In genomic region chr3:63880653-63881052, GRCh38 we compare ENCODE assay signal across 38 cellular contexts. TPM values are rescaled to one million over a fixed set of nuclear protein-coding genes. Genes with fewer than 3 reads are reported as not detected.
"Had no signal": no experiment of that assay in that cellular context is flagged by ENCODE, and none has a peak within 500 bp of the region (broad histone marks: within the 10 kb centered on the region; RNA-seq: fewer than 3 reads in every experiment).

No MANE protein-coding gene starts in this region.

- H3K4me3 Mint-ChIP-seq: activated T-helper 1 cell treated with anti-CD3 and anti-CD28 coated beads, Interleukin-12 subunit alpha, Interleukin-12 subunit beta, Interleukin-2, Interleukin-4 antibody, amounts not matched to agents 30 ng/mL and 10 ng/mL and 1 ng/mL, durations not matched to agents 14 hours and 24 hours and 36 hours; mesothelial cell of epicardium; nephron; stimulated activated effector memory CD8-positive, alpha-beta T cell treated with anti-CD3 and anti-CD28 coated beads, Interleukin-12 subunit alpha, Interleukin-12 subunit beta, amount 100 ng/mL, for 72 hours; T-helper 2 cell treated with Interferon-gamma antibody and Interleukin-4, amounts not matched to agents 5 μg/mL and 100 μg/mL, for 36 hours had no signal

- DNase-seq: activated CD4-positive, alpha-beta T cell treated with anti-CD3 and anti-CD28 coated beads for 4 hours; activated CD4-positive, alpha-beta T cell treated with anti-CD3 and anti-CD28 coated beads, Interleukin-2, amount 50 U/mL, for 4 hours; activated CD8-positive, alpha-beta memory T cell treated with anti-CD3 and anti-CD28 coated beads for 24 hours; activated CD8-positive, alpha-beta memory T cell treated with anti-CD3 and anti-CD28 coated beads, Interleukin-2, amount 50 U/mL, for 4 hours; activated effector memory CD4-positive, alpha-beta T cell treated with anti-CD3 and anti-CD28 coated beads, Interleukin-2, amount 50 U/mL, for 16 hours; activated naive CD4-positive, alpha-beta T cell treated with anti-CD3 and anti-CD28 coated beads, Interleukin-2, amount 50 U/mL, for 16 hours; activated T-cell treated with anti-CD3 and anti-CD28 coated beads, Interleukin-2, amount 50 U/mL, for 1 hour; anterior cingulate cortex; cerebellar nuclear complex; colonic mucosa; dorsolateral prefrontal cortex; effector memory CD4-positive, alpha-beta T cell; islet precursor cell; left ventricle myocardium superior; mammary epithelial cell; nucleus accumbens; pancreas; psoas muscle; sigmoid colon; small intestine; stimulated activated CD4-positive, alpha-beta T cell treated with anti-CD3 and anti-CD28 coated beads, Interleukin-4, amount 100 ng/mL, for 24 hours; stomach; T-helper 1 cell; thyroid gland; upper lobe of left lung had no signal

- ATAC-seq: gastroesophageal sphincter; left ventricle myocardium superior; pancreas; psoas muscle; stimulated activated effector memory CD8-positive, alpha-beta T cell treated with anti-CD3 and anti-CD28 coated beads, Interleukin-12 subunit alpha, Interleukin-12 subunit beta, amount 100 ng/mL, for 72 hours had no signal

- H3K27ac Mint-ChIP-seq: activated T-helper 1 cell treated with anti-CD3 and anti-CD28 coated beads, Interleukin-12 subunit alpha, Interleukin-12 subunit beta, Interleukin-2, Interleukin-4 antibody, amounts not matched to agents 30 ng/mL and 10 ng/mL and 1 ng/mL, durations not matched to agents 14 hours and 24 hours and 36 hours; mesothelial cell of epicardium; nephron; stimulated activated effector memory CD8-positive, alpha-beta T cell treated with anti-CD3 and anti-CD28 coated beads, Interleukin-12 subunit alpha, Interleukin-12 subunit beta, amount 100 ng/mL, for 72 hours; T-helper 2 cell treated with Interferon-gamma antibody and Interleukin-4, amounts not matched to agents 5 μg/mL and 100 μg/mL, for 36 hours had no signal

- H3K36me3 Mint-ChIP-seq: mesothelial cell of epicardium had no signal

- H3K9me3 Mint-ChIP-seq: activated T-helper 1 cell treated with anti-CD3 and anti-CD28 coated beads, Interleukin-12 subunit alpha, Interleukin-12 subunit beta, Interleukin-2, Interleukin-4 antibody, amounts not matched to agents 30 ng/mL and 10 ng/mL and 1 ng/mL, durations not matched to agents 14 hours and 24 hours and 36 hours; mesothelial cell of epicardium; nephron; stimulated activated effector memory CD8-positive, alpha-beta T cell treated with anti-CD3 and anti-CD28 coated beads, Interleukin-12 subunit alpha, Interleukin-12 subunit beta, amount 100 ng/mL, for 72 hours; T-helper 2 cell treated with Interferon-gamma antibody and Interleukin-4, amounts not matched to agents 5 μg/mL and 100 μg/mL, for 36 hours had no signal

- H3K4me3 ChIP-seq: colonic mucosa, dorsolateral prefrontal cortex, gastroesophageal sphincter, hepatocyte, pancreas, psoas muscle, sigmoid colon, stomach, thyroid gland, upper lobe of left lung, vagina had no signal

RNA-seq across cellular contexts. Expression of gene SCAANT1, which starts 31.5 kb away (rescaled TPM):
- total RNA-seq: activated T-helper 1 cell treated with anti-CD3 and anti-CD28 coated beads, Interleukin-12 subunit alpha, Interleukin-12 subunit beta, Interleukin-2, Interleukin-4 antibody, amounts not matched to agents 30 ng/mL and 10 ng/mL and 1 ng/mL, durations not matched to agents 14 hours and 24 hours and 36 hours; colonic mucosa; endothelial cell of umbilical vein; fibroblast of villous mesenchyme; gastroesophageal sphincter; hepatocyte; left ventricle myocardium superior; mammary epithelial cell; mesothelial cell of epicardium; pancreas; psoas muscle; sigmoid colon; stomach; thyroid gland; upper lobe of left lung; vagina had no signal
- polyA plus RNA-seq: adipose tissue, endothelial cell of umbilical vein, esophagus, fibroblast of lung, mammary epithelial cell, pancreas, psoas muscle, sigmoid colon, small intestine, stomach had no signal
